Comparison of ENCODE assay signal across 6 cellular contexts in the genomic region with DNA sequence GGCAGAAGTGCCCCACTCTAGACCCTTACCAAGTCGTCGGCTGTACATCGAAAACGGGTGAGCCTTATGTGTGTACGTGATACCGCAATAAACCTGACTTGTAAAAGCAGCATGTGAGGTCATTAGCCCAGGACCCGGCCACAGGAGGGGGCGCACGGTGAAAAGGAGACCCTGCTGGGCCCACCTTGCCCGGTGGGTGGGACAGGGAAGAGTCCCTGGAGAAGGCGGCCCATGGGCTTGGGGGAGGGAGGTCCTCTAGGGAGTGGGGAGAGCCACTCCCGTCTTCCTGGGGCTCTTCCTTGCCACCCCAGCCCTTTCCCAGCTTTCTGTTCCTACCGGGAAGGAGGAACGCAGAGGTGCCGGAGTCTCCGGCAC.
DNase-seq lines count a peak whose midpoint lies in the region; ATAC-seq and TF ChIP-seq lines count a peak whose summit lies in the region.
"Not testable (repeated sequence)": the region's sequence is repeated elsewhere in the genome, so short reads cannot be mapped to it uniquely, and the experiment has no call there.

No MANE protein-coding gene starts in this region.

- H3K27ac ChIP-seq in HEK293 (ENCODE audit: extremely low read depth, low read depth, low read length); PC-3 (ENCODE audit: low read length); mesenchymal stem cell (ENCODE audit: low read length, poor library complexity, severe bottlenecking); spleen: not testable (repeated sequence)

- not testable (repeated sequence) for H3K18ac ChIP-seq in mesenchymal stem cell (ENCODE audit: low read depth in 1 of 2, low read length in 2 of 2)

- not testable (repeated sequence) for H3K36me3 Mint-ChIP-seq in type B pancreatic cell

- not testable (repeated sequence) for H2BK120ac ChIP-seq in mesenchymal stem cell (ENCODE audit: low read depth, low read length)

- intact Hi-C loops in PC-3 (cut with micrococcal nuclease); spleen (cut with DNase I; ENCODE audit: low total_unique reads): not testable (repeated sequence)

- not testable (repeated sequence) for H3K27me3 Mint-ChIP-seq in type B pancreatic cell

- H3K4me3 Mint-ChIP-seq in type B pancreatic cell = not testable (repeated sequence)

- CTCF ChIA-PET in HEK293 (lab: Yijun Ruan, JAX); PC-3 (lab: Charles Lee): not testable (repeated sequence)

- H2AFZ ChIP-seq in PC-3 (ENCODE audit: low read length); mesenchymal stem cell (ENCODE audit: low read depth, low read length): not testable (repeated sequence)

- H2AK5ac ChIP-seq in mesenchymal stem cell (ENCODE audit: low read length, severe bottlenecking) = not testable (repeated sequence)

- not testable (repeated sequence) for H3K4me1 Mint-ChIP-seq in type B pancreatic cell (ENCODE audit: unreplicated experiment)

- H3K4ac ChIP-seq in mesenchymal stem cell (ENCODE audit: low read depth in 1 of 2, low read length in 2 of 2) = not testable (repeated sequence)

- H2BK15ac ChIP-seq in mesenchymal stem cell (ENCODE audit: low read depth, poor library complexity, severe bottlenecking) = not testable (repeated sequence)

- not testable (repeated sequence) for H3K79me1 ChIP-seq in mesenchymal stem cell (replicated peaks; ENCODE audit: low read length, poor library complexity, severe bottlenecking)

- H4K8ac ChIP-seq in mesenchymal stem cell (ENCODE audit: low read length) = not testable (repeated sequence)

- not testable (repeated sequence) for H3K27me3 ChIP-seq in PC-3 (ENCODE audit: low read length); mesenchymal stem cell (ENCODE audit: control insufficient read depth in 1 of 2, insufficient read depth in 1 of 2, low read length in 2 of 2); spleen (replicated peaks in 1 of 7)

- peak; percentile 20; the same call in 1 of the 2 replicates for ATAC-seq in PC-3

- not testable (repeated sequence) for H3K36me3 ChIP-seq in HEK293 (ENCODE audit: control insufficient read depth in 2 of 2, insufficient read depth in 1 of 2, low read length in 2 of 2); PC-3 (ENCODE audit: low read depth, low read length); mesenchymal stem cell (ENCODE audit: control insufficient read depth in 1 of 2, insufficient read depth in 2 of 2, low read depth in 1 of 2, low read length in 2 of 2)
- peaks cover 0 to 30% (median 0%) of the 10 kb centered on the region in 6 donors for H3K36me3 ChIP-seq in spleen

- not testable (repeated sequence) for H3K9me3 Mint-ChIP-seq in type B pancreatic cell

- not testable (repeated sequence) for H3K9me3 ChIP-seq in HEK293 (ENCODE audit: control insufficient read depth, insufficient read depth, low read depth, low read length); PC-3 (ENCODE audit: low read length); mesenchymal stem cell (ENCODE audit: control insufficient read depth, low read length); spleen

- not testable (repeated sequence) for H3K4me1 ChIP-seq in HEK293 (ENCODE audit: control insufficient read depth, insufficient read depth, low read length); PC-3 (ENCODE audit: insufficient read depth, low read length); spleen
- H3K4me1 ChIP-seq in mesenchymal stem cell (ENCODE audit: control insufficient read depth, insufficient read depth, low read depth, low read length) = peaks cover 22% of the 10 kb centered on the region

- 81% methylated on average over 9 of the region's 16 CpGs for WGBS in mesenchymal stem cell
- 93 to 97% (median 94%) methylated on average over 12 to 14 of the region's 16 CpGs for WGBS in spleen, 5 donors

- not testable (repeated sequence) for BruUV-seq in PC-3 (replicated peaks; lab: Mats Ljungman, UMichigan)

- not testable (repeated sequence) for DNase-seq in PC-3, mesenchymal stem cell
- DNase-seq in activated effector memory CD4-positive, alpha-beta T cell treated with anti-CD3 and anti-CD28 coated beads, Interleukin-2, amount 50 U/mL, for 16 hours = peak; percentile 37
- peak; percentile 37 for DNase-seq in spleen
- DNase-seq in type B pancreatic cell (ENCODE audit: extremely low spot score, unreplicated experiment) = peak; percentile 55

- peak overlapping the region; percentile 62 for H3K4me2 ChIP-seq in PC-3 (ENCODE audit: low read length)
- H3K4me2 ChIP-seq in mesenchymal stem cell (ENCODE audit: low read length, poor library complexity, severe bottlenecking) = not testable (repeated sequence)

- H3K23ac ChIP-seq in mesenchymal stem cell (ENCODE audit: low read length in 2 of 2) = not testable (repeated sequence)

- not testable (repeated sequence) for H3K14ac ChIP-seq in mesenchymal stem cell (ENCODE audit: low read length in 2 of 2)

- H4K91ac ChIP-seq in mesenchymal stem cell (ENCODE audit: low read length) = peak overlapping the region; percentile 68

- H4K20me1 ChIP-seq in PC-3 (ENCODE audit: low read length) = not testable (repeated sequence)

- POLR2A ChIA-PET in HEK293 (lab: Yijun Ruan, JAX); PC-3 (lab: Charles Lee; ENCODE audit: unreplicated experiment): not testable (repeated sequence)

- H2BK5ac ChIP-seq in mesenchymal stem cell (ENCODE audit: low read depth, low read length, poor library complexity, severe bottlenecking) = not testable (repeated sequence)

- H3K4me3 ChIP-seq in HEK293 (ENCODE audit: low read depth, low read length); PC-3 (ENCODE audit: low read length); mesenchymal stem cell (ENCODE audit: insufficient read depth in 1 of 2, low read depth in 1 of 2, low read length in 2 of 2); spleen: not testable (repeated sequence)

- TF ChIP-seq CTCF in HEK293 (tag by site-specific recombination; IDR thresholded peaks at IDR 0.05); PC-3 (conservative IDR thresholded peaks at IDR 0.05; ENCODE audit: low read depth, low read length); spleen (IDR thresholded peaks at IDR 0.05 in 8 of 11, conservative IDR thresholded peaks at IDR 0.05 in 3 of 11); type B pancreatic cell (conservative IDR thresholded peaks at IDR 0.05): not testable (repeated sequence)

- H2BK12ac ChIP-seq in mesenchymal stem cell (ENCODE audit: low read length in 2 of 2) = not testable (repeated sequence)

- not testable (repeated sequence) for TF ChIP-seq POLR2A in spleen (IDR thresholded peaks at IDR 0.05)

- H3K9ac ChIP-seq in PC-3 (ENCODE audit: low read length); mesenchymal stem cell (ENCODE audit: low read length): not testable (repeated sequence)

- H3F3A ChIP-seq in PC-3 (ENCODE audit: low read length, unreplicated experiment) = not testable (repeated sequence)

- H3K9me2 ChIP-seq in PC-3 (replicated peaks; ENCODE audit: low read length) = not testable (repeated sequence)

- not testable (repeated sequence) for H3K27ac Mint-ChIP-seq in type B pancreatic cell

- not testable (repeated sequence) for H3K79me2 ChIP-seq in PC-3 (ENCODE audit: low read length)

TF ChIP-seq in HEK293, 187 proteins besides CTCF, POLR2A, EP300 and RAD21:
- TF ChIP-seq ZIC2 (tag by site-specific recombination; IDR thresholded peaks at IDR 0.05) = peak; percentile 33; the same call in 1 of the 2 replicates
